Comparison of ENCODE assay signal across 21 cellular contexts in the genomic region with DNA sequence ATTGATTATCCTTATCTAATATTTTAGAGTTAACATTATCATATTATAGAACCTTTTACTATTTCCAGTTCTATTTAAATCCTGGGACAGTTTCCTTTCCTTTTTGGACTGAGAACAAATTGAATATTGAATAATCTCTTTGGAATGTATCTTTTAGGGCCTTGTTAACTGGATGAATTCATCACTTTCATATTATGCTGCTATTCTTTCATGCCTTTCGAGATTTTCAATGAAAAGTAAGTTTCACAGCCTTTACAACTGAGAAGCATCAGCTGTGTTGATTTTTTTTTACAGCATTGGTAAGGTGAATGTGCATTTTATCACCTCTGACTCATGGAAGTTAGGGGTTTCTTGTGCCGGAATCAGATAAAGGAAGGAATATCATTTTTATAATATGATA. TPM values are rescaled to one million over a fixed set of nuclear protein-coding genes. Genes with fewer than 3 reads are reported as not detected.
DNase-seq lines count a peak whose midpoint lies in the region; ATAC-seq and TF ChIP-seq lines count a peak whose summit lies in the region.
"Had no signal": no experiment of that assay in that cellular context is flagged by ENCODE, and none has a peak within 500 bp of the region (broad histone marks: within the 10 kb centered on the region; RNA-seq: fewer than 3 reads in every experiment).

No MANE protein-coding gene starts in this region.

- DNase-seq in MCF 10A (ENCODE audit: unreplicated experiment) (no peak), breast epithelium (ENCODE audit: low spot score in 2 of 2) (no peak), astrocyte of the cerebellum (ENCODE audit: low read depth) (peak; percentile 16), foreskin keratinocyte (peak in 1 of 2 donors; percentile 78), uterus (no peak)
- no peak for DNase-seq in CD4-positive, alpha-beta memory T cell
- DNase-seq: activated naive CD8-positive, alpha-beta T cell treated with anti-CD3 and anti-CD28 coated beads for 36 hours; colonic mucosa; KBM-7; NCI-H1694; NCI-H526; stimulated activated CD4-positive, alpha-beta T cell treated with anti-CD3 and anti-CD28 coated beads, Interleukin-2, amount 100 ng/mL, for 48 hours; T-helper 1 cell had no signal

- no peaks in the 10 kb centered on the region for H3K27me3 ChIP-seq in breast epithelium
- H3K27me3 ChIP-seq in foreskin keratinocyte = no peaks in the 10 kb centered on the region
- H3K27me3 ChIP-seq in uterus = no peaks in the 10 kb centered on the region
- no peaks in the 10 kb centered on the region for H3K27me3 ChIP-seq in CD4-positive, alpha-beta memory T cell (ENCODE audit: insufficient read depth, low read length)
- H3K27me3 ChIP-seq: colonic mucosa, esophagus muscularis mucosa had no signal

- TF ChIP-seq CTCF in MCF 10A (IDR thresholded peaks at IDR 0.05; ENCODE audit: unreplicated experiment) (no peak), breast epithelium (IDR thresholded peaks at IDR 0.05) (no peak), astrocyte of the cerebellum (IDR thresholded peaks at IDR 0.05; ENCODE audit: low read depth, low read length, missing control alignments) (no peak), foreskin keratinocyte (conservative IDR thresholded peaks at IDR 0.05) (no peak), uterus (IDR thresholded peaks at IDR 0.05) (no peak)

- H3K27me3 Mint-ChIP-seq in MCF 10A (ENCODE audit: insufficient read depth, unreplicated experiment) = no peaks in the 10 kb centered on the region
- no peaks in the 10 kb centered on the region for H3K27me3 Mint-ChIP-seq in CD4-positive, alpha-beta memory T cell
- H3K27me3 Mint-ChIP-seq: activated naive CD8-positive, alpha-beta T cell treated with anti-CD3 and anti-CD28 coated beads for 36 hours; type B pancreatic cell had no signal

- H3K4me1 ChIP-seq in breast epithelium = no peaks in the 10 kb centered on the region
- H3K4me1 ChIP-seq in foreskin keratinocyte = peaks cover 52% of the 10 kb centered on the region
- H3K4me1 ChIP-seq in uterus = peaks cover 2 to 14% of the 10 kb centered on the region in 2 donors
- H3K4me1 ChIP-seq in CD4-positive, alpha-beta memory T cell (ENCODE audit: insufficient read depth, low read length) = no peaks in the 10 kb centered on the region
- H3K4me1 ChIP-seq: colonic mucosa had no signal

- BruUV-seq in MCF 10A (replicated peaks; lab: Mats Ljungman, UMichigan) = no TSS peak

- POLR2A ChIA-PET in MCF 10A (lab: Yijun Ruan, JAX) = interaction anchor here (0.7 to 8.8 kb wide), 4 partner anchors 16 to 38 kb away, joined by 3 to 193 read pairs (median 18); a partner anchor contains a TSS
- POLR2A ChIA-PET in CD4-positive, alpha-beta memory T cell (lab: Charles Lee; ENCODE audit: partially characterized antibody) = no interaction called here

- ATAC-seq in foreskin keratinocyte = no peak
- no peak for ATAC-seq in HG03439 (IDR thresholded peaks at IDR 0.05; ENCODE audit: unreplicated experiment)
- ATAC-seq in HG02763 (IDR thresholded peaks at IDR 0.05; ENCODE audit: unreplicated experiment) = no peak
- ATAC-seq: activated CD4-positive, CD25-positive, alpha-beta regulatory T cell treated with anti-CD3 and anti-CD28 coated beads, Interleukin-2, amount 50 U/mL, for 24 hours had no signal

- no peaks in the 10 kb centered on the region for H3K9me3 ChIP-seq in breast epithelium
- no peaks in the 10 kb centered on the region for H3K9me3 ChIP-seq in uterus
- H3K9me3 ChIP-seq in CD4-positive, alpha-beta memory T cell (ENCODE audit: control insufficient read depth in 1 of 2, low read length in 2 of 2) = no peaks in the 10 kb centered on the region
- H3K9me3 ChIP-seq: colonic mucosa, esophagus muscularis mucosa had no signal

- H3K27ac ChIP-seq in breast epithelium = peak overlapping the region in 1 of 2 donors; percentile 18
- H3K27ac ChIP-seq in foreskin keratinocyte = peak overlapping the region; percentile 51
- peak overlapping the region; percentile 30 to 54 for H3K27ac ChIP-seq in uterus
- no peak overlapping the region for H3K27ac ChIP-seq in CD4-positive, alpha-beta memory T cell (ENCODE audit: low read depth, low read length)
- H3K27ac ChIP-seq: 22Rv1, colonic mucosa, esophagus muscularis mucosa had no signal

- intact Hi-C loops in MCF 10A (cut with micrococcal nuclease) = no loop called here
- intact Hi-C loops in breast epithelium (cut with DNase I; ENCODE audit: low total_unique reads) = no loop called here
- intact Hi-C loops in uterus (cut with DNase I; ENCODE audit: low total_unique reads) = no loop called here
- intact Hi-C loops in CD4-positive, alpha-beta memory T cell (cut with micrococcal nuclease) = no loop called here

- TF ChIP-seq POLR2A in breast epithelium (IDR thresholded peaks at IDR 0.05) = no peak
- no peak for TF ChIP-seq POLR2A in uterus (IDR thresholded peaks at IDR 0.05)

- no peak overlapping the region for H3K4me3 ChIP-seq in breast epithelium
- no peak overlapping the region for H3K4me3 ChIP-seq in astrocyte of the cerebellum (ENCODE audit: low read depth, low read length)
- H3K4me3 ChIP-seq in uterus = no peak overlapping the region
- no peak overlapping the region for H3K4me3 ChIP-seq in CD4-positive, alpha-beta memory T cell (ENCODE audit: low read length in 2 of 2)
- H3K4me3 ChIP-seq: colonic mucosa, esophagus muscularis mucosa, lung had no signal

- H3K36me3 Mint-ChIP-seq in MCF 10A (ENCODE audit: insufficient read depth, unreplicated experiment) = peaks cover 43% of the 10 kb centered on the region
- peaks cover 5 to 9% of the 10 kb centered on the region in 2 donors for H3K36me3 Mint-ChIP-seq in CD4-positive, alpha-beta memory T cell

- H3K4me3 Mint-ChIP-seq in MCF 10A (ENCODE audit: unreplicated experiment) = peak overlapping the region; percentile 38
- H3K4me3 Mint-ChIP-seq in CD4-positive, alpha-beta memory T cell = no peak overlapping the region
- H3K4me3 Mint-ChIP-seq: activated naive CD8-positive, alpha-beta T cell treated with anti-CD3 and anti-CD28 coated beads for 36 hours; nephron; type B pancreatic cell had no signal

- H3K9me3 Mint-ChIP-seq in MCF 10A (ENCODE audit: unreplicated experiment) = no peaks in the 10 kb centered on the region
- peaks cover 0 to 2% (median 0%) of the 10 kb centered on the region in 8 donors for H3K9me3 Mint-ChIP-seq in CD4-positive, alpha-beta memory T cell
- H3K9me3 Mint-ChIP-seq: activated naive CD8-positive, alpha-beta T cell treated with anti-CD3 and anti-CD28 coated beads for 36 hours; nephron; type B pancreatic cell had no signal

- peaks cover 15% of the 10 kb centered on the region for H3K4me1 Mint-ChIP-seq in MCF 10A (ENCODE audit: insufficient read depth, unreplicated experiment)
- peaks cover 0 to 3% (median under 1%) of the 10 kb centered on the region in 4 donors for H3K4me1 Mint-ChIP-seq in CD4-positive, alpha-beta memory T cell
- H3K4me1 Mint-ChIP-seq: activated naive CD8-positive, alpha-beta T cell treated with anti-CD3 and anti-CD28 coated beads for 36 hours had no signal

- in situ Hi-C loops in astrocyte of the cerebellum (cut with HindIII; ENCODE audit: low sequenced_read_pairs) = no loop called here

- H3K27ac Mint-ChIP-seq in MCF 10A (ENCODE audit: low read depth, unreplicated experiment) = peak overlapping the region; percentile 95
- no peak overlapping the region for H3K27ac Mint-ChIP-seq in CD4-positive, alpha-beta memory T cell
- H3K27ac Mint-ChIP-seq: activated naive CD8-positive, alpha-beta T cell treated with anti-CD3 and anti-CD28 coated beads for 36 hours; nephron; type B pancreatic cell had no signal

- CTCF ChIA-PET in MCF 10A (lab: Yijun Ruan, JAX) = interaction anchor here (0.6 kb wide), 1 partner anchor 241 kb away, joined by 3 read pairs; no protein-coding TSS in a partner anchor
- CTCF ChIA-PET in CD4-positive, alpha-beta memory T cell (lab: Charles Lee; ENCODE audit: partially characterized antibody) = no interaction called here

- H3K36me3 ChIP-seq in breast epithelium (no peaks in the 10 kb centered on the region), uterus (no peaks in the 10 kb centered on the region)
- H3K36me3 ChIP-seq in CD4-positive, alpha-beta memory T cell (ENCODE audit: insufficient read depth, low read length) = no peaks in the 10 kb centered on the region
- H3K36me3 ChIP-seq: colonic mucosa had no signal

RNA-seq across cellular contexts. Expression of a gene that starts 39.6 kb away (rescaled TPM):
- total RNA-seq in MCF 10A (2022) = 151 and 158 TPM in 2 replicates
- 100 to 1,000 TPM; 120 to 263 (median 158) TPM for total RNA-seq in breast epithelium
- total RNA-seq in foreskin keratinocyte = 119 and 137 TPM in 2 replicates
- 24.2 and 26.2 TPM in 2 replicates for polyA plus RNA-seq in foreskin keratinocyte
- 100 to 1,000 TPM in 3 of 4 donors, 10 to 100 TPM in 1; 90.8 to 571 (median 351) TPM for total RNA-seq in uterus
- 10 to 100 TPM; 37.4 to 38.9 TPM for total RNA-seq in CD4-positive, alpha-beta memory T cell
- 10 to 100 TPM; 50.3 to 57.5 TPM for polyA plus RNA-seq in CD4-positive, alpha-beta memory T cell
